In the genomic region with DNA sequence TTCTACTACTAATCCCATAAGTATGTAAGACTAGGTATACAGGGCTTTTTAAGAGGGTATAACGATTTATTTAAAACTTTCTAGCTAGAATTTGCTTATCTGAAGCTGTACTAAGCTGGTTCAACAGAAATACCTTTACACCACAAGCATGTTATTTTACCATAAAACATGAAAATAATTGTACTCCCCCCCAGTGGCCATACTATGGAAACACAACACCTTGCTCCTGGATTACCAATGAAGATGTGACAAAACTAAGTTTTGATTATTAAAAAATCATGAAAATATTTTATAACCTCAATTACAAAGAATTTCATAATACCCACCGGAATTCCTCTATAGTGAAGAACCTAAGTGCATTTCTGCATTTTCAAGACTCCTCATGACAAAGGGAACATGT, we compare ENCODE assay signal across 9 cellular contexts. TPM values are rescaled to one million over a fixed set of nuclear protein-coding genes. Genes with fewer than 3 reads are reported as not detected.
A peak's percentile ranks its signal among the peaks of the same experiment; 100 is the strongest.
DNase-seq lines count a peak whose midpoint lies in the region; ATAC-seq, FAIRE-seq and TF ChIP-seq lines count a peak whose summit lies in the region.
"Had no signal": no experiment of that assay in that cellular context is flagged by ENCODE, and none has a peak within 500 bp of the region (broad histone marks: within the 10 kb centered on the region; RNA-seq: fewer than 3 reads in every experiment).

No MANE protein-coding gene starts in this region.

- no peaks in the 10 kb centered on the region for H3K9me3 Mint-ChIP-seq in immature natural killer cell

- H3K4me1 Mint-ChIP-seq in immature natural killer cell: peaks cover 38 to 68% of the 10 kb centered on the region in 2 donors

- DNase-seq in DND-41 (no peak), H54 (ENCODE audit: insufficient read length, low spot score) (no peak), SKM-1 (lab: John Stamatoyannopoulos, UW; ENCODE audit: unreplicated experiment) (peak; percentile 38), immature natural killer cell (peak in 2 of 3 donors; percentile 58 to 61), T1000 (lab: John Stamatoyannopoulos, UW) (no peak)
- no peak for DNase-seq in stimulated activated CD4-positive, alpha-beta T cell treated with anti-CD3 and anti-CD28 coated beads, Interleukin-4, amount 100 ng/mL, for 24 hours

- H3K4me2 ChIP-seq in DND-41 (ENCODE audit: insufficient read depth, low read length): no peak overlapping the region

- peaks cover 0 to 7% (median 0%) of the 10 kb centered on the region in 3 donors for H3K36me3 Mint-ChIP-seq in immature natural killer cell

- no peaks in the 10 kb centered on the region for H3K36me3 ChIP-seq in DND-41 (ENCODE audit: insufficient read depth, low read length)

- H3K79me2 ChIP-seq in DND-41 (ENCODE audit: insufficient read depth, low read length): peaks cover 46% of the 10 kb centered on the region

- TF ChIP-seq CTCF in DND-41 (IDR thresholded peaks at IDR 0.05; ENCODE audit: borderline replicate concordance, extremely low read depth, low read length, poor library complexity, severe bottlenecking): peak; percentile 71

- ATAC-seq in DND-41 (ENCODE audit: insufficient read depth, low read depth): 0 out of 3 replicates have a peak, but pooled peaks have one; percentile 42
- ATAC-seq in HG03159 (IDR thresholded peaks at IDR 0.05; ENCODE audit: unreplicated experiment): no peak
- ATAC-seq in HG03039 (IDR thresholded peaks at IDR 0.05; ENCODE audit: unreplicated experiment): no peak

- H3K27ac ChIP-seq in DND-41 (ENCODE audit: low read length): no peak overlapping the region

- H3K4me1 ChIP-seq in DND-41 (ENCODE audit: insufficient read depth, low read length): peaks cover 28% of the 10 kb centered on the region

- peak; percentile 57 for FAIRE-seq in H54 (lab: Jason Lieb, UNC)
- FAIRE-seq: islet of Langerhans had no signal

- no peak overlapping the region for H3K9ac ChIP-seq in DND-41 (ENCODE audit: low read depth, low read length)

- no peaks in the 10 kb centered on the region for H3K27me3 ChIP-seq in DND-41 (ENCODE audit: insufficient read depth, low read length, poor library complexity)

- no peak overlapping the region for H3K4me3 Mint-ChIP-seq in immature natural killer cell

- TF ChIP-seq POLR2A in H54 (IDR thresholded peaks at IDR 0.05; ENCODE audit: low read depth, low read length): no peak

- peaks cover 5% of the 10 kb centered on the region; the same call in 1 of the 2 replicates for H4K20me1 ChIP-seq in DND-41 (ENCODE audit: insufficient read depth, low read length)

- peaks cover 0 to 3% (median under 1%) of the 10 kb centered on the region in 3 donors for H3K27me3 Mint-ChIP-seq in immature natural killer cell (ENCODE audit: low read depth in 3 of 3)

- H3K4me3 ChIP-seq in DND-41 (ENCODE audit: low read depth in 1 of 2, low read length in 2 of 2): no peak overlapping the region

- no peaks in the 10 kb centered on the region for H3K9me3 ChIP-seq in DND-41 (ENCODE audit: insufficient read depth, low read length, severe bottlenecking)

- no peak overlapping the region for H2AFZ ChIP-seq in DND-41 (ENCODE audit: low read depth, low read length)

- peak overlapping the region in 2 of 6 donors; percentile 0 to 45 for H3K27ac Mint-ChIP-seq in immature natural killer cell

RNA-seq across cellular contexts. Expression of gene LPIN2, which starts 27.3 kb away (rescaled TPM):
- 10 to 100 TPM; 17.3 to 80.1 (median 31.0) TPM for polyA plus RNA-seq in immature natural killer cell

Comparison
In these comparisons a context has a peak if more than half of its experiments do, and no peak if none do; other contexts are left out.
1. DNase-seq: peak in SKM-1 (single experiment) and immature natural killer cell (2 of 3); none in DND-41 (single experiment), H54 (single experiment), T1000 (single experiment) and stimulated activated CD4-positive, alpha-beta T cell treated with anti-CD3 and anti-CD28 coated beads, Interleukin-4, amount 100 ng/mL, for 24 hours (single experiment).